26 cellular contexts compared by ENCODE assay signal in the genomic region with DNA sequence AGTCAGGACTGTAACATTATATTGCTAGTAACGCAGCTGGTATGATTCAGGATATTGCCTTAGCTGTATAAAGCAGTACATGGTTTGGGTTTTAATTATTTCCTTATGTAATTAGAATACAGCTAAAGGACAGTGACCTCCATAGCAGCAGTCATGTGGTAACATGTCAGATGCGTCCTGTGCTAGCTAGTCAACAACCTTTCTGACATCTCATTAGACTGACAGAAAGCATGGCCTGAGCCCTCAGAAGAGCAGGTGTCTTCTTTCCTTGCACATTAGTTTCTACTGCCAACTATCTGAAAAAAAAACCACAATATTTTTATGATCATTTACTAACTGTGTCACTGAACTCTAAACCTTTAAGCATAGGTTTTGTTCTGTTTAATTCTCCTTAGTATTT.
"Had no signal": no experiment of that assay in that cellular context is flagged by ENCODE, and none has a peak within 500 bp of the region (broad histone marks: within the 10 kb centered on the region; RNA-seq: fewer than 3 reads in every experiment).

No MANE protein-coding gene starts in this region.

- H3K4me3 ChIP-seq: coronary artery, dorsolateral prefrontal cortex, gastroesophageal sphincter, heart right ventricle had no signal

- H3K27me3 ChIP-seq: brain microvascular endothelial cell, dorsolateral prefrontal cortex, gastroesophageal sphincter, heart right ventricle had no signal

- H3K27ac ChIP-seq: brain microvascular endothelial cell, coronary artery, dorsolateral prefrontal cortex, gastroesophageal sphincter, heart right ventricle, WERI-Rb-1 had no signal

- H3K9me3 ChIP-seq: gastroesophageal sphincter, heart right ventricle had no signal

- H3K36me3 ChIP-seq: brain microvascular endothelial cell, WERI-Rb-1 had no signal

- DNase-seq: activated B cell treated with CpG ODN at 0.5 μM for 24 hours; activated CD4-positive, alpha-beta T cell treated with anti-CD3 and anti-CD28 coated beads for 48 hours; activated CD4-positive, alpha-beta T cell treated with anti-CD3 and anti-CD28 coated beads, Interleukin-2, amount 50 U/mL, for 1 hour; activated CD4-positive, alpha-beta T cell treated with anti-CD3 and anti-CD28 coated beads, Interleukin-2, amount 50 U/mL, for 48 hours; activated CD8-positive, alpha-beta memory T cell treated with anti-CD3 and anti-CD28 coated beads for 24 hours; activated CD8-positive, alpha-beta T cell treated with anti-CD3 and anti-CD28 coated beads for 36 hours; activated effector memory CD4-positive, alpha-beta T cell treated with Interleukin-2 at 50 U/mL for 16 hours; activated gamma-delta T cell treated with Interleukin-2 at 50 U/mL for 16 hours; activated naive CD4-positive, alpha-beta T cell treated with anti-CD3 and anti-CD28 coated beads, Interleukin-2, amount 50 U/mL, for 16 hours; activated naive CD4-positive, alpha-beta T cell treated with Interleukin-2 at 50 U/mL for 16 hours; activated T-cell treated with anti-CD3 and anti-CD28 coated beads, Interleukin-2, amount 50 U/mL, for 4 hours; amniotic stem cell; anterior cingulate cortex; brain microvascular endothelial cell; dorsolateral prefrontal cortex; effector memory CD4-positive, alpha-beta T cell; endodermal cell; heart right ventricle; T-helper 17 cell; T1000; WERI-Rb-1 had no signal

- ATAC-seq: activated CD4-positive, CD25-positive, alpha-beta regulatory T cell treated with anti-CD3 and anti-CD28 coated beads, Interleukin-2, amount 50 U/mL, for 24 hours; activated CD8-positive, alpha-beta T cell treated with anti-CD3 and anti-CD28 coated beads for 36 hours; activated T-cell treated with anti-CD3 and anti-CD28 coated beads, Interleukin-2, amount 50 U/mL, for 4 hours; activated T-helper 17 cell treated with anti-CD3 and anti-CD28 coated beads, Interleukin-2, amount 50 U/mL, for 72 hours; esophagus mucosa; gastroesophageal sphincter; heart right ventricle; T-helper 17 cell had no signal
